Comparison of ENCODE assay signal across 9 cellular contexts in genomic region chr18:66560092-66560491, GRCh38. TPM values are rescaled to one million over a fixed set of nuclear protein-coding genes. Genes with fewer than 3 reads are reported as not detected.
DNase-seq lines count a peak whose midpoint lies in the region; ATAC-seq and TF ChIP-seq lines count a peak whose summit lies in the region.
"Had no signal": no experiment of that assay in that cellular context is flagged by ENCODE, and none has a peak within 500 bp of the region (broad histone marks: within the 10 kb centered on the region; RNA-seq: fewer than 3 reads in every experiment).

No MANE protein-coding gene starts in this region.

- TF ChIP-seq CTCF in VCaP (conservative IDR thresholded peaks at IDR 0.05) (peak; percentile 74), liver (IDR thresholded peaks at IDR 0.05; ENCODE audit: low read depth, low read length, missing input control) (peak; percentile 54)

- peak; percentile 77 to 80 for TF ChIP-seq RAD21 in liver (IDR thresholded peaks at IDR 0.05)

- no peak overlapping the region for H3K4me3 ChIP-seq in liver (ENCODE audit: low read depth in 1 of 3, low read length in 3 of 3)

- no peaks in the 10 kb centered on the region for H3K9me3 ChIP-seq in liver (ENCODE audit: control insufficient read depth in 4 of 4, low read length in 3 of 4)

- 41% methylated on average over 4 of the region's 4 CpGs for WGBS in liver

- H3K27ac ChIP-seq in VCaP (no peak overlapping the region), liver (ENCODE audit: low read depth in 1 of 2, low read length in 2 of 2) (no peak overlapping the region)

- no peak for ATAC-seq in GM21360 (IDR thresholded peaks at IDR 0.05; ENCODE audit: unreplicated experiment)

- no peak overlapping the region for H3K9ac ChIP-seq in liver (ENCODE audit: low read depth in 1 of 2, low read length in 2 of 2)

- no peaks in the 10 kb centered on the region for H3K27me3 ChIP-seq in liver (ENCODE audit: control insufficient read depth in 4 of 4, insufficient read depth in 4 of 4, low read length in 3 of 4)

- DNase-seq in DMS53 (lab: John Stamatoyannopoulos, UW) (peak; percentile 87), NCI-H1048 (lab: John Stamatoyannopoulos, UW) (peak; percentile 42), activated T-cell treated with anti-CD3 and anti-CD28 coated beads for 4 hours (no peak)
- no peak for DNase-seq in activated T-cell treated with anti-CD3 and anti-CD28 coated beads, Interleukin-2, amount 50 U/mL, for 48 hours
- DNase-seq in activated CD4-positive, alpha-beta T cell treated with anti-CD3 and anti-CD28 coated beads for 4 hours, result no peak
- DNase-seq: activated B cell treated with CpG ODN at 0.5 μM for 24 hours had no signal

- H3K36me3 ChIP-seq in liver (ENCODE audit: control insufficient read depth in 4 of 4, insufficient read depth in 3 of 4, low read depth in 1 of 4, low read length in 3 of 4), result no peaks in the 10 kb centered on the region

- no peaks in the 10 kb centered on the region for H3K4me1 ChIP-seq in liver (ENCODE audit: control insufficient read depth in 4 of 4, insufficient read depth in 4 of 4, low read length in 3 of 4)

TF ChIP-seq in liver, 16 proteins besides CTCF, POLR2A, EP300 and RAD21:
- TF ChIP-seq RXRA (IDR thresholded peaks at IDR 0.05), result no peak
- no peak for TF ChIP-seq JUND (IDR thresholded peaks at IDR 0.05)
- TF ChIP-seq FOXA1 (IDR thresholded peaks at IDR 0.05), result peak; percentile 9
- no peak for TF ChIP-seq HNF4G (IDR thresholded peaks at IDR 0.05)
TF ChIP-seq in liver: peak in this region for 1.

RNA-seq across cellular contexts. Expression of gene CDH19, which starts 43.8 kb away (rescaled TPM):
- total RNA-seq in liver, result 1 to 10 TPM in 1 of 2 donors, under 1 TPM in 1; 0.65 to 8.0 TPM
- 1 to 10 TPM; 1.3 to 1.8 TPM for polyA plus RNA-seq in liver
- total RNA-seq: activated B cell treated with CpG ODN at 0.5 μM for 24 hours had no signal

Comparison
In these comparisons a context has a peak if more than half of its experiments do, and no peak if none do; other contexts are left out.
1. DNase-seq: peak in DMS53 (single experiment) and NCI-H1048 (single experiment); none in activated T-cell treated with anti-CD3 and anti-CD28 coated beads for 4 hours (single experiment), activated T-cell treated with anti-CD3 and anti-CD28 coated beads, Interleukin-2, amount 50 U/mL, for 48 hours (0 of 2) and activated CD4-positive, alpha-beta T cell treated with anti-CD3 and anti-CD28 coated beads for 4 hours (0 of 2).